ENCODE assay signal across 22 cellular contexts in genomic region chr5:72302171-72302570, GRCh38. TPM values are rescaled to one million over a fixed set of nuclear protein-coding genes. Genes with fewer than 3 reads are reported as not detected.
A peak's percentile ranks its signal among the peaks of the same experiment; 100 is the strongest.
DNase-seq lines count a peak whose midpoint lies in the region; ATAC-seq and TF ChIP-seq lines count a peak whose summit lies in the region.
"Had no signal": no experiment of that assay in that cellular context is flagged by ENCODE, and none has a peak within 500 bp of the region (broad histone marks: within the 10 kb centered on the region; RNA-seq: fewer than 3 reads in every experiment).

No MANE protein-coding gene starts in this region.

- in situ Hi-C loops in astrocyte of the cerebellum (cut with HindIII; ENCODE audit: low sequenced_read_pairs) = no loop called here

- DNase-seq in cardiac muscle cell (ENCODE audit: low read depth in 1 of 2, low spot score in 1 of 2) (no peak), right atrium auricular region (ENCODE audit: low spot score) (no peak), astrocyte of the cerebellum (ENCODE audit: low read depth) (peak; percentile 11), kidney tubule cell (ENCODE audit: low spot score) (peak; percentile 11), NOMO-1 treated with DMSO at 0.1 percent for 48 hours (lab: John Stamatoyannopoulos, UW; ENCODE audit: unreplicated experiment) (no peak), GF-D8 (lab: John Stamatoyannopoulos, UW) (no peak)
- DNase-seq: 8988T; activated CD4-positive, alpha-beta T cell treated with anti-CD3 and anti-CD28 coated beads for 1 hour; activated naive CD8-positive, alpha-beta T cell treated with anti-CD3 and anti-CD28 coated beads for 36 hours; foreskin keratinocyte; IMR-90; MV-4-11; NCI-H2081 treated with DMSO at 0.1 percent for 48 hours; NCI-H510A treated with DMSO at 0.1 percent for 48 hours; SK-N-SH; T1000 had no signal

- no peak overlapping the region for H3K4me3 ChIP-seq in cardiac muscle cell
- H3K4me3 ChIP-seq in right atrium auricular region = no peak overlapping the region
- no peak overlapping the region for H3K4me3 ChIP-seq in astrocyte of the cerebellum (ENCODE audit: low read depth, low read length)
- H3K4me3 ChIP-seq: BLaER1, prostate gland had no signal

- ATAC-seq in GM18873 (IDR thresholded peaks at IDR 0.05; ENCODE audit: low FRiP score, unreplicated experiment) (no peak), HG02678 (IDR thresholded peaks at IDR 0.05; ENCODE audit: unreplicated experiment) (no peak)
- ATAC-seq: foreskin keratinocyte, Panc1 had no signal

- H3K27ac ChIP-seq in cardiac muscle cell = peak overlapping the region; percentile 37
- H3K27ac ChIP-seq in right atrium auricular region = no peak overlapping the region
- H3K27ac ChIP-seq: BLaER1, epithelial cell of prostate, foreskin keratinocyte, prostate gland had no signal

- TF ChIP-seq CTCF in cardiac muscle cell (IDR thresholded peaks at IDR 0.05; ENCODE audit: low read depth, low read length) (no peak), right atrium auricular region (IDR thresholded peaks at IDR 0.05) (no peak), astrocyte of the cerebellum (IDR thresholded peaks at IDR 0.05; ENCODE audit: low read depth, low read length, missing control alignments) (no peak)

- H3K36me3 ChIP-seq in cardiac muscle cell = no peaks in the 10 kb centered on the region
- H3K36me3 ChIP-seq in right atrium auricular region = no peaks in the 10 kb centered on the region
- H3K36me3 ChIP-seq: prostate gland had no signal

- peaks cover 19% of the 10 kb centered on the region for H3K4me1 ChIP-seq in cardiac muscle cell (ENCODE audit: low read depth)
- peaks cover 0 to 17% of the 10 kb centered on the region in 2 donors for H3K4me1 ChIP-seq in right atrium auricular region
- H3K4me1 ChIP-seq: prostate gland had no signal

- no peaks in the 10 kb centered on the region for H3K27me3 ChIP-seq in cardiac muscle cell
- H3K27me3 ChIP-seq in right atrium auricular region = no peaks in the 10 kb centered on the region
- H3K27me3 ChIP-seq: BLaER1, foreskin keratinocyte had no signal

- H3K9me3 ChIP-seq in cardiac muscle cell (ENCODE audit: low read depth) (no peaks in the 10 kb centered on the region), right atrium auricular region (no peaks in the 10 kb centered on the region)
- H3K9me3 ChIP-seq: BLaER1, prostate gland, SK-N-SH had no signal

RNA-seq across cellular contexts. Expression of gene MRPS27, which starts 17.9 kb away (rescaled TPM):
- total RNA-seq in cardiac muscle cell (56.7 and 58.1 TPM in 2 replicates), right atrium auricular region (10 to 100 TPM; 40.1 to 59.0 TPM)
- 64.1 and 76.2 TPM in 2 replicates for polyA plus RNA-seq in cardiac muscle cell

RNA-seq across cellular contexts. Expression of gene PTCD2, which starts 18.0 kb away (rescaled TPM):
- 6.3 and 6.9 TPM in 2 replicates for total RNA-seq in cardiac muscle cell
- polyA plus RNA-seq in cardiac muscle cell = 14.3 and 18.8 TPM in 2 replicates
- total RNA-seq in right atrium auricular region = 1 to 10 TPM; 5.1 to 9.2 TPM

Comparison
In these comparisons a context has a peak if more than half of its experiments do, and no peak if none do; other contexts are left out.
1. DNase-seq: peak in astrocyte of the cerebellum (single experiment) and kidney tubule cell (single experiment); none in cardiac muscle cell (0 of 2), right atrium auricular region (single experiment), NOMO-1 treated with DMSO at 0.1 percent for 48 hours (single experiment) and GF-D8 (single experiment).